ENCODE assay signal across 8 cellular contexts in genomic region chr16:85360323-85361277, GRCh38.
DNase-seq lines count a peak whose midpoint lies in the region; ATAC-seq and TF ChIP-seq lines count a peak whose summit lies in the region.

No MANE protein-coding gene starts in this region.

- H3K27me3 ChIP-seq in endodermal cell (ENCODE audit: control insufficient read depth, insufficient read depth, low read length, poor library complexity, severe bottlenecking) (no peaks in the 10 kb centered on the region), skeletal muscle tissue (ENCODE audit: control insufficient read depth in 3 of 3, insufficient read depth in 3 of 3, low read length in 3 of 3) (no peaks in the 10 kb centered on the region)

- no peak overlapping the region for H3K4me3 Mint-ChIP-seq in endodermal cell

- TF ChIP-seq CTCF in endodermal cell (conservative IDR thresholded peaks at IDR 0.05) = no peak

- DNase-seq in LHCN-M2 (ENCODE audit: low read depth) (peak; percentile 83), NCI-H510A (lab: John Stamatoyannopoulos, UW) (peak; percentile 88), endodermal cell (no peak), EL (no peak), AG20443 (ENCODE audit: low spot score) (no peak)

- H3K4me1 ChIP-seq in endodermal cell (ENCODE audit: control insufficient read depth, insufficient read depth, low read length) (no peaks in the 10 kb centered on the region), skeletal muscle tissue (ENCODE audit: control insufficient read depth in 3 of 3, insufficient read depth in 3 of 3, low read length in 3 of 3) (peaks cover 6 to 29% (median 16%) of the 10 kb centered on the region in 3 donors)

- H3K9ac ChIP-seq in endodermal cell (ENCODE audit: extremely low read depth, low read length, poor library complexity, severe bottlenecking) (no peak overlapping the region), skeletal muscle tissue (ENCODE audit: low read depth in 1 of 3, low read length in 3 of 3) (no peak overlapping the region)

- no peak overlapping the region for H3K4me3 ChIP-seq in endodermal cell (ENCODE audit: low read length)
- H3K4me3 ChIP-seq in skeletal muscle tissue (ENCODE audit: low read length in 3 of 3) = no peak overlapping the region

- H3K27ac Mint-ChIP-seq in endodermal cell = peak overlapping the region; percentile 75

- H3K36me3 ChIP-seq in endodermal cell (ENCODE audit: control insufficient read depth, insufficient read depth, low read length) (no peaks in the 10 kb centered on the region), skeletal muscle tissue (ENCODE audit: control insufficient read depth in 3 of 3, insufficient read depth in 3 of 3, low read length in 3 of 3) (no peaks in the 10 kb centered on the region)

- H3K27ac ChIP-seq in endodermal cell (ENCODE audit: low read depth, low read length) (peak overlapping the region; percentile 68), skeletal muscle tissue (ENCODE audit: low read depth, low read length) (peak overlapping the region; percentile 30)

- 91 to 94% methylated on average over 19 to 35 of the region's 38 CpGs for WGBS in endodermal cell (ENCODE audit: insufficient coverage in 1 of 2, insufficient read length in 1 of 2), 2 experiments

- H3K27me3 Mint-ChIP-seq in endodermal cell (ENCODE audit: insufficient read depth) = peaks cover 13% of the 10 kb centered on the region

- peaks cover 3% of the 10 kb centered on the region for H3K36me3 Mint-ChIP-seq in endodermal cell (ENCODE audit: low read depth)

- peaks cover 4% of the 10 kb centered on the region for H3K4me1 Mint-ChIP-seq in endodermal cell

- H3K9me3 Mint-ChIP-seq in endodermal cell = peaks cover 6% of the 10 kb centered on the region

- ATAC-seq in GM19324 (IDR thresholded peaks at IDR 0.05; ENCODE audit: low FRiP score, unreplicated experiment) = no peak
- ATAC-seq in GM21825 (IDR thresholded peaks at IDR 0.05; ENCODE audit: unreplicated experiment) = no peak

- no peaks in the 10 kb centered on the region for H3K9me3 ChIP-seq in endodermal cell (ENCODE audit: control insufficient read depth, low read length)
- no peaks in the 10 kb centered on the region for H3K9me3 ChIP-seq in skeletal muscle tissue (ENCODE audit: control insufficient read depth in 3 of 3, low read length in 3 of 3)

Comparison
In these comparisons a context has a peak if more than half of its experiments do, and no peak if none do; other contexts are left out.
1. DNase-seq: peak in LHCN-M2 (single experiment) and NCI-H510A (single experiment); none in endodermal cell (single experiment), EL (single experiment) and AG20443 (single experiment).